ENCODE assay signal across 18 cellular contexts in the genomic region with DNA sequence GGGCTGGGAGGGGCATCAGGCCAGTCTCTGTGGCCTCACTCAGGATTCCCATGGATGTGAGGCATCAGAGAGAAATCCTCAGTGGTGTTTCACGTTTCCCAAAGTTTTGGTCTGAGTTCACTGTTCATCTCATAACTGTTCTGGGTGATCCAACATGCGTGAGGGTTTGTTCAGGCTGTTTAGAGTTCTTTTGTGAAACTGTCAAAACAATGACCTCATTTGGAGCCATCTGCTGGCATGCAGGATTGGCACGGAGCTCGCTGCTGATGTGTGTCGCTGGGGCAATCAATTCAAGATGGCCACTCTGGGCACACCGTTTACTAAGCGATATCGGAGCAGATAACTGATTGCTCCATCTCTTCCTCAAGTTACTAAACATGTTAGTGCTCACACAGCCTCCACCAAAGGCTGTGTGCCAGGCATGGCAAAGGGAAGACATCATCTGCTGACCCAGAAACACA.
A peak's percentile ranks its signal among the peaks of the same experiment; 100 is the strongest.
DNase-seq lines count a peak whose midpoint lies in the region; ATAC-seq and TF ChIP-seq lines count a peak whose summit lies in the region.
"Had no signal": no experiment of that assay in that cellular context is flagged by ENCODE, and none has a peak within 500 bp of the region (broad histone marks: within the 10 kb centered on the region; RNA-seq: fewer than 3 reads in every experiment).

No MANE protein-coding gene starts in this region.

- H3K27ac ChIP-seq in left ventricle myocardium inferior (replicated peaks): no peak overlapping the region
- H3K27ac ChIP-seq: ascending aorta, PC-9, vagina had no signal

- no peaks in the 10 kb centered on the region for H3K9me3 ChIP-seq in left ventricle myocardium inferior (replicated peaks)
- H3K9me3 ChIP-seq: ascending aorta, vagina had no signal

- H3K27me3 ChIP-seq in left ventricle myocardium inferior (ENCODE audit: low read depth): peaks cover 52% of the 10 kb centered on the region
- H3K27me3 ChIP-seq: ascending aorta, vagina had no signal

- intact Hi-C loops in left ventricle myocardium inferior (cut with micrococcal nuclease): no loop called here

- ATAC-seq in omental fat pad (ENCODE audit: low FRiP score) (peak; percentile 28), HG02973 (IDR thresholded peaks at IDR 0.05; ENCODE audit: unreplicated experiment) (no peak)
- ATAC-seq: K562, left colon had no signal

- no peaks in the 10 kb centered on the region for H3K4me1 ChIP-seq in left ventricle myocardium inferior
- H3K4me1 ChIP-seq: ascending aorta had no signal

- DNase-seq in Ammon's horn (ENCODE audit: low spot score) (peak; percentile 91), NCI-H446 treated with DMSO at 0.1 percent for 48 hours (lab: John Stamatoyannopoulos, UW) (peak; percentile 65), left ventricle myocardium inferior (peak; percentile 15), omental fat pad (ENCODE audit: low spot score) (no peak), NCI-H1105 treated with DMSO at 0.1 percent for 48 hours (lab: John Stamatoyannopoulos, UW) (no peak), T-helper 9 cell (no peak)
- DNase-seq in stimulated activated CD8-positive, alpha-beta memory T cell treated with anti-CD3 and anti-CD28 coated beads, Interleukin-4, amount 100 ng/mL, for 48 hours: no peak
- DNase-seq: activated CD4-positive, alpha-beta T cell treated with anti-CD3 and anti-CD28 coated beads, Interleukin-2, amount 10 ng/mL, durations not matched to agents 24 days and 14 days; effector CD8-positive, alpha-beta T cell; foreskin melanocyte; NCI-H2081; PC-9; T-helper 2 cell had no signal

- TF ChIP-seq CTCF in left ventricle myocardium inferior (IDR thresholded peaks at IDR 0.05; ENCODE audit: borderline replicate concordance) (no peak), omental fat pad (IDR thresholded peaks at IDR 0.05) (no peak)

- no peak overlapping the region for H3K4me3 ChIP-seq in left ventricle myocardium inferior
- H3K4me3 ChIP-seq: ascending aorta, K562, PC-9, vagina had no signal

- no peaks in the 10 kb centered on the region for H3K36me3 ChIP-seq in left ventricle myocardium inferior
- H3K36me3 ChIP-seq: ascending aorta, vagina had no signal

Comparison
In these comparisons a context has a peak if more than half of its experiments do, and no peak if none do; other contexts are left out.
1. DNase-seq: peak in Ammon's horn (single experiment), NCI-H446 treated with DMSO at 0.1 percent for 48 hours (single experiment) and left ventricle myocardium inferior (single experiment); none in omental fat pad (single experiment), NCI-H1105 treated with DMSO at 0.1 percent for 48 hours (single experiment), T-helper 9 cell (single experiment) and stimulated activated CD8-positive, alpha-beta memory T cell treated with anti-CD3 and anti-CD28 coated beads, Interleukin-4, amount 100 ng/mL, for 48 hours (single experiment).